Comparison of ENCODE assay signal across 10 cellular contexts in genomic region chr9:92406506-92406905, GRCh38. TPM values are rescaled to one million over a fixed set of nuclear protein-coding genes. Genes with fewer than 3 reads are reported as not detected.
DNase-seq lines count a peak whose midpoint lies in the region; ATAC-seq, FAIRE-seq and TF ChIP-seq lines count a peak whose summit lies in the region.
"Had no signal": no experiment of that assay in that cellular context is flagged by ENCODE, and none has a peak within 500 bp of the region (broad histone marks: within the 10 kb centered on the region; RNA-seq: fewer than 3 reads in every experiment).

No MANE protein-coding gene starts in this region.

- TF ChIP-seq CTCF in GM13976 (IDR thresholded peaks at IDR 0.05; ENCODE audit: borderline replicate concordance, control extremely low read depth, extremely low read depth, insufficient read depth, missing control alignments): no peak
- no peak for TF ChIP-seq CTCF in Caco-2 (IDR thresholded peaks at IDR 0.05; ENCODE audit: insufficient read depth in 1 of 2, low read depth in 1 of 2, low read length in 1 of 2, severe bottlenecking in 1 of 2, unreplicated experiment in 1 of 2)

- no peaks in the 10 kb centered on the region for H3K9me3 Mint-ChIP-seq in activated CD4-positive, alpha-beta T cell treated with anti-CD3 and anti-CD28 coated beads for 36 hours (ENCODE audit: low read depth)
- H3K9me3 Mint-ChIP-seq in stimulated activated naive B cell treated with anti-CD40 and anti-IgM and Interleukin-4, amounts not matched to agents 10 μg/mL and 1 μg/mL and 100 μg/mL, for 72 hours: no peaks in the 10 kb centered on the region
- no peaks in the 10 kb centered on the region for H3K9me3 Mint-ChIP-seq in Caco-2 (ENCODE audit: unreplicated experiment)

- H3K27ac Mint-ChIP-seq in activated CD4-positive, alpha-beta T cell treated with anti-CD3 and anti-CD28 coated beads for 36 hours: peak overlapping the region; percentile 23
- peak overlapping the region; percentile 83 for H3K27ac Mint-ChIP-seq in stimulated activated naive B cell treated with anti-CD40 and anti-IgM and Interleukin-4, amounts not matched to agents 10 μg/mL and 1 μg/mL and 100 μg/mL, for 72 hours
- H3K27ac Mint-ChIP-seq in Caco-2 (ENCODE audit: unreplicated experiment): no peak overlapping the region

- no peaks in the 10 kb centered on the region for H3K36me3 ChIP-seq in Caco-2 (ENCODE audit: control insufficient read depth, insufficient read depth, low read length)

- H3K4me1 Mint-ChIP-seq in activated CD4-positive, alpha-beta T cell treated with anti-CD3 and anti-CD28 coated beads for 36 hours: peaks cover 28% of the 10 kb centered on the region
- peaks cover 16 to 18% of the 10 kb centered on the region in 2 donors for H3K4me1 Mint-ChIP-seq in stimulated activated naive B cell treated with anti-CD40 and anti-IgM and Interleukin-4, amounts not matched to agents 10 μg/mL and 1 μg/mL and 100 μg/mL, for 72 hours
- H3K4me1 Mint-ChIP-seq in Caco-2 (ENCODE audit: low read depth, unreplicated experiment): peaks cover 6% of the 10 kb centered on the region

- H3K27me3 Mint-ChIP-seq in activated CD4-positive, alpha-beta T cell treated with anti-CD3 and anti-CD28 coated beads for 36 hours: no peaks in the 10 kb centered on the region
- H3K27me3 Mint-ChIP-seq in stimulated activated naive B cell treated with anti-CD40 and anti-IgM and Interleukin-4, amounts not matched to agents 10 μg/mL and 1 μg/mL and 100 μg/mL, for 72 hours: no peaks in the 10 kb centered on the region
- no peaks in the 10 kb centered on the region for H3K27me3 Mint-ChIP-seq in Caco-2 (ENCODE audit: insufficient read depth, unreplicated experiment)

- no peaks in the 10 kb centered on the region for H3K4me1 ChIP-seq in Caco-2

- CTCF ChIA-PET in activated CD4-positive, alpha-beta T cell treated with anti-CD3 and anti-CD28 coated beads for 36 hours (lab: Charles Lee): interaction anchor here (1.2 kb wide), 1 partner anchor 266 kb away, joined by 5 read pairs; no protein-coding TSS in a partner anchor
- CTCF ChIA-PET in Caco-2 (lab: Charles Lee): no interaction called here

- H3K4me3 Mint-ChIP-seq in activated CD4-positive, alpha-beta T cell treated with anti-CD3 and anti-CD28 coated beads for 36 hours: no peak overlapping the region
- peak overlapping the region; percentile 59 to 62 for H3K4me3 Mint-ChIP-seq in stimulated activated naive B cell treated with anti-CD40 and anti-IgM and Interleukin-4, amounts not matched to agents 10 μg/mL and 1 μg/mL and 100 μg/mL, for 72 hours
- no peak overlapping the region for H3K4me3 Mint-ChIP-seq in Caco-2 (ENCODE audit: unreplicated experiment)

- ATAC-seq in HG03159 (IDR thresholded peaks at IDR 0.05; ENCODE audit: unreplicated experiment) (peak; percentile 79), HG03135 (IDR thresholded peaks at IDR 0.05; ENCODE audit: unreplicated experiment) (no peak)
- peak; percentile 90 for ATAC-seq in activated CD4-positive, alpha-beta T cell treated with anti-CD3 and anti-CD28 coated beads for 36 hours
- ATAC-seq in stimulated activated naive B cell treated with anti-CD40 and anti-IgM and Interleukin-4, amounts not matched to agents 10 μg/mL and 1 μg/mL and 100 μg/mL, for 72 hours (replicated peaks): peak; percentile 99 to 100

- intact Hi-C loops in activated CD4-positive, alpha-beta T cell treated with anti-CD3 and anti-CD28 coated beads for 36 hours (cut with DNase I, micrococcal nuclease): no loop called here
- intact Hi-C loops in Caco-2 (cut with micrococcal nuclease; ENCODE audit: unreplicated experiment): no loop called here

- FAIRE-seq in RCC 7860 (lab: Jason Lieb, UNC): no peak
- FAIRE-seq: bronchial epithelial cell, H1 had no signal

- H3K4me3 ChIP-seq in Caco-2 (ENCODE audit: low read depth, low read length): no peak overlapping the region

- POLR2A ChIA-PET in activated CD4-positive, alpha-beta T cell treated with anti-CD3 and anti-CD28 coated beads for 36 hours (lab: Charles Lee): no interaction called here
- POLR2A ChIA-PET in Caco-2 (lab: Charles Lee): no interaction called here

- BruUV-seq in Caco-2 (replicated peaks; lab: Mats Ljungman, UMichigan): no TSS peak

- no peaks in the 10 kb centered on the region for H3K9me3 ChIP-seq in Caco-2

- H3K36me3 Mint-ChIP-seq in activated CD4-positive, alpha-beta T cell treated with anti-CD3 and anti-CD28 coated beads for 36 hours (ENCODE audit: low read depth): peaks cover 3% of the 10 kb centered on the region
- H3K36me3 Mint-ChIP-seq in stimulated activated naive B cell treated with anti-CD40 and anti-IgM and Interleukin-4, amounts not matched to agents 10 μg/mL and 1 μg/mL and 100 μg/mL, for 72 hours: peaks cover 0 to 2% of the 10 kb centered on the region in 2 donors
- H3K36me3 Mint-ChIP-seq in Caco-2 (ENCODE audit: insufficient read depth, unreplicated experiment): peaks cover 5% of the 10 kb centered on the region

- DNase-seq in GM13976 (ENCODE audit: low spot score) (peak; percentile 29), globus pallidus (ENCODE audit: low spot score) (peak; percentile 64), RCC 7860 (ENCODE audit: low spot score) (no peak), Caco-2 (no peak)
- peak; percentile 44 for DNase-seq in activated CD4-positive, alpha-beta T cell treated with anti-CD3 and anti-CD28 coated beads for 36 hours
- DNase-seq in stimulated activated naive B cell treated with anti-CD40 and anti-IgM and Interleukin-4, amounts not matched to agents 10 μg/mL and 1 μg/mL and 100 μg/mL, for 72 hours: peak; percentile 26

- no peaks in the 10 kb centered on the region for H3K27me3 ChIP-seq in Caco-2 (replicated peaks; ENCODE audit: control insufficient read depth, insufficient read depth, low read length)

- in situ Hi-C loops in GM13976 (cut with MboI; ENCODE audit: low sequenced_read_pairs, unreplicated experiment): no loop called here

RNA-seq across cellular contexts. Expression of gene OGN, which starts 2.1 kb away (rescaled TPM):
- not detected for total RNA-seq in activated CD4-positive, alpha-beta T cell treated with anti-CD3 and anti-CD28 coated beads for 36 hours
- not detected in 2 replicates for total RNA-seq in Caco-2 (2022)
- total RNA-seq: bronchial epithelial cell, H1 had no signal

RNA-seq across cellular contexts. Expression of gene OMD, which starts 17.8 kb away (rescaled TPM):
- not detected for total RNA-seq in activated CD4-positive, alpha-beta T cell treated with anti-CD3 and anti-CD28 coated beads for 36 hours
- total RNA-seq in Caco-2 (2022): not detected in 2 replicates
- total RNA-seq: bronchial epithelial cell, H1 had no signal

Comparison
In these comparisons a context has a peak if more than half of its experiments do, and no peak if none do; other contexts are left out.
1. DNase-seq: peak in GM13976 (single experiment), activated CD4-positive, alpha-beta T cell treated with anti-CD3 and anti-CD28 coated beads for 36 hours (single experiment), globus pallidus (single experiment) and stimulated activated naive B cell treated with anti-CD40 and anti-IgM and Interleukin-4, amounts not matched to agents 10 μg/mL and 1 μg/mL and 100 μg/mL, for 72 hours (single experiment); none in RCC 7860 (single experiment) and Caco-2 (0 of 2).
2. H3K4me3 Mint-ChIP-seq: peak in stimulated activated naive B cell treated with anti-CD40 and anti-IgM and Interleukin-4, amounts not matched to agents 10 μg/mL and 1 μg/mL and 100 μg/mL, for 72 hours (2 of 2); none in activated CD4-positive, alpha-beta T cell treated with anti-CD3 and anti-CD28 coated beads for 36 hours (single experiment) and Caco-2 (single experiment).